ENCODE assay signal across 22 cellular contexts in genomic region chr10:101124933-101125332, GRCh38. TPM values are rescaled to one million over a fixed set of nuclear protein-coding genes. Genes with fewer than 3 reads are reported as not detected.
DNase-seq lines count a peak whose midpoint lies in the region; ATAC-seq and TF ChIP-seq lines count a peak whose summit lies in the region.
"Had no signal": no experiment of that assay in that cellular context is flagged by ENCODE, and none has a peak within 500 bp of the region (broad histone marks: within the 10 kb centered on the region; RNA-seq: fewer than 3 reads in every experiment).

No MANE protein-coding gene starts in this region.

- H3K27ac Mint-ChIP-seq in stimulated activated naive CD8-positive, alpha-beta T cell treated with anti-CD3 and anti-CD28 coated beads, Interleukin-15, amount 100 ng/mL, for 72 hours = no peak overlapping the region
- H3K27ac Mint-ChIP-seq: B cell; CD4-positive, alpha-beta T cell; CD8-positive, alpha-beta T cell had no signal

- H3K9me3 Mint-ChIP-seq in stimulated activated naive CD8-positive, alpha-beta T cell treated with anti-CD3 and anti-CD28 coated beads, Interleukin-15, amount 100 ng/mL, for 72 hours = no peaks in the 10 kb centered on the region
- H3K9me3 Mint-ChIP-seq: CD4-positive, alpha-beta T cell; CD8-positive, alpha-beta T cell had no signal

- H3K79me2 ChIP-seq in osteoblast (ENCODE audit: insufficient read depth, low read length) = no peaks in the 10 kb centered on the region

- no peak overlapping the region for H3K4me3 Mint-ChIP-seq in stimulated activated naive CD8-positive, alpha-beta T cell treated with anti-CD3 and anti-CD28 coated beads, Interleukin-15, amount 100 ng/mL, for 72 hours
- H3K4me3 Mint-ChIP-seq: B cell; CD8-positive, alpha-beta T cell had no signal

- H2AFZ ChIP-seq in osteoblast (ENCODE audit: low read length) = no peak overlapping the region

- peaks cover 35% of the 10 kb centered on the region for H3K4me1 Mint-ChIP-seq in stimulated activated naive CD8-positive, alpha-beta T cell treated with anti-CD3 and anti-CD28 coated beads, Interleukin-15, amount 100 ng/mL, for 72 hours

- H3K9me3 ChIP-seq in iPS-15b (ENCODE audit: control insufficient read depth, insufficient read depth, low read length) = no peaks in the 10 kb centered on the region
- H3K9me3 ChIP-seq in osteoblast (ENCODE audit: low read depth, low read length) = no peaks in the 10 kb centered on the region
- H3K9me3 ChIP-seq in upper lobe of right lung = no peaks in the 10 kb centered on the region
- H3K9me3 ChIP-seq: A549, Caco-2 had no signal

- H3K4me1 ChIP-seq in iPS-15b (ENCODE audit: control insufficient read depth, insufficient read depth, low read length) (peaks cover 5% of the 10 kb centered on the region), osteoblast (ENCODE audit: insufficient read depth, low read length) (peaks cover 6% of the 10 kb centered on the region), upper lobe of right lung (peaks cover 17% of the 10 kb centered on the region)
- H3K4me1 ChIP-seq: A549, Caco-2 had no signal

- H4K20me1 ChIP-seq in osteoblast (ENCODE audit: insufficient read depth, low read length) = peaks cover 4% of the 10 kb centered on the region

- no peak for DNase-seq in stimulated activated naive CD8-positive, alpha-beta T cell treated with anti-CD3 and anti-CD28 coated beads, Interleukin-15, Interleukin-2, amounts not matched to agents 100 U/mL and 50 U/mL, for 24 hours
- DNase-seq in stimulated activated naive CD8-positive, alpha-beta T cell treated with anti-CD3 and anti-CD28 coated beads, Interleukin-15, amount 100 ng/mL, for 72 hours = no peak
- DNase-seq in osteoblast (ENCODE audit: insufficient read length, low spot score, missing footprints) (peak; percentile 50), upper lobe of right lung (peak; percentile 40), mesenteric fat pad (ENCODE audit: low spot score) (no peak)
- no peak for DNase-seq in stimulated activated CD8-positive, alpha-beta memory T cell treated with anti-CD3 and anti-CD28 coated beads, Interleukin-4, amount 100 ng/mL, for 48 hours
- DNase-seq: AML-193; Caco-2; Calu3; CD4-positive, alpha-beta T cell; CD8-positive, alpha-beta T cell; DMS79 treated with DMSO at 0.1 percent for 48 hours; GDM1 had no signal

- ATAC-seq in stimulated activated naive CD8-positive, alpha-beta T cell treated with anti-CD3 and anti-CD28 coated beads, Interleukin-15, Interleukin-2, amounts not matched to agents 100 U/mL and 50 U/mL, for 24 hours = peak; percentile 11
- no peak for ATAC-seq in stimulated activated naive CD8-positive, alpha-beta T cell treated with anti-CD3 and anti-CD28 coated beads, Interleukin-15, amount 100 ng/mL, for 72 hours
- no peak for ATAC-seq in upper lobe of right lung
- ATAC-seq in HG03460 (IDR thresholded peaks at IDR 0.05; ENCODE audit: unreplicated experiment) = no peak
- ATAC-seq: CD8-positive, alpha-beta T cell; GM12878 had no signal

- no peak overlapping the region for H3K4me2 ChIP-seq in osteoblast (ENCODE audit: insufficient read depth, low read length)
- H3K4me2 ChIP-seq: A549 had no signal

- H3K27me3 Mint-ChIP-seq in stimulated activated naive CD8-positive, alpha-beta T cell treated with anti-CD3 and anti-CD28 coated beads, Interleukin-15, amount 100 ng/mL, for 72 hours = peaks cover 97% of the 10 kb centered on the region

- peaks cover 100% of the 10 kb centered on the region for H3K27me3 ChIP-seq in iPS-15b (ENCODE audit: control insufficient read depth, insufficient read depth, low read length)
- H3K27me3 ChIP-seq in osteoblast (ENCODE audit: insufficient read depth, low read length) = peaks cover 98% of the 10 kb centered on the region
- peaks cover 96% of the 10 kb centered on the region for H3K27me3 ChIP-seq in upper lobe of right lung

- no peak overlapping the region for H3K9ac ChIP-seq in iPS-15b (ENCODE audit: low read depth, low read length)
- H3K9ac ChIP-seq: BLaER1 treated with 17β-estradiol and CSF1 and Interleukin-3, amounts not matched to agents 10 nM and 100 nM had no signal

- intact Hi-C loops in upper lobe of right lung (cut with DNase I) = no loop called here

- TF ChIP-seq CTCF in osteoblast (IDR thresholded peaks at IDR 0.05; ENCODE audit: extremely low read depth, low read depth, low read length) = no peak
- TF ChIP-seq CTCF in upper lobe of right lung (IDR thresholded peaks at IDR 0.05) = no peak

- H3K36me3 ChIP-seq in iPS-15b (ENCODE audit: control insufficient read depth, insufficient read depth, low read length) (no peaks in the 10 kb centered on the region), osteoblast (ENCODE audit: insufficient read depth, low read length) (no peaks in the 10 kb centered on the region), upper lobe of right lung (no peaks in the 10 kb centered on the region)
- H3K36me3 ChIP-seq: BLaER1 treated with 17β-estradiol and CSF1 and Interleukin-3, amounts not matched to agents 10 nM and 100 nM had no signal

- H3K27ac ChIP-seq in osteoblast (ENCODE audit: low read depth, low read length) (no peak overlapping the region), upper lobe of right lung (no peak overlapping the region)
- H3K27ac ChIP-seq: 22Rv1; A549; BLaER1 treated with 17β-estradiol and CSF1 and Interleukin-3, amounts not matched to agents 10 nM and 100 nM; C4-2B had no signal

- H3K4me3 ChIP-seq in iPS-15b (ENCODE audit: low read depth, low read length) (peak overlapping the region; percentile 22), osteoblast (ENCODE audit: insufficient read depth, low read length) (no peak overlapping the region), upper lobe of right lung (no peak overlapping the region)
- H3K4me3 ChIP-seq: A549; BLaER1 treated with 17β-estradiol and CSF1 and Interleukin-3, amounts not matched to agents 10 nM and 100 nM; GM12878 had no signal

RNA-seq across cellular contexts. Expression of gene TLX1, which starts 6.2 kb away (rescaled TPM):
- total RNA-seq in osteoblast (not detected in 2 replicates), upper lobe of right lung (not detected), mesenteric fat pad (not detected)
- total RNA-seq: A172; B cell; Calu3; CD4-positive, alpha-beta T cell; CD8-positive, alpha-beta T cell; GM12878 had no signal

Comparison
In these comparisons a context has a peak if more than half of its experiments do, and no peak if none do; other contexts are left out.
1. DNase-seq: peak in osteoblast (single experiment) and upper lobe of right lung (single experiment); none in stimulated activated naive CD8-positive, alpha-beta T cell treated with anti-CD3 and anti-CD28 coated beads, Interleukin-15, Interleukin-2, amounts not matched to agents 100 U/mL and 50 U/mL, for 24 hours (single experiment), stimulated activated naive CD8-positive, alpha-beta T cell treated with anti-CD3 and anti-CD28 coated beads, Interleukin-15, amount 100 ng/mL, for 72 hours (0 of 2), stimulated activated CD8-positive, alpha-beta memory T cell treated with anti-CD3 and anti-CD28 coated beads, Interleukin-4, amount 100 ng/mL, for 48 hours (single experiment) and mesenteric fat pad (single experiment).